In genomic region chr10:10811562-10811961, GRCh38 we compare ENCODE assay signal across 19 cellular contexts.
DNase-seq lines count a peak whose midpoint lies in the region; TF ChIP-seq lines count a peak whose summit lies in the region.
"Had no signal": no experiment of that assay in that cellular context is flagged by ENCODE, and none has a peak within 500 bp of the region (broad histone marks: within the 10 kb centered on the region; RNA-seq: fewer than 3 reads in every experiment).

No MANE protein-coding gene starts in this region.

- TF ChIP-seq CTCF in fibroblast of the aortic adventitia (IDR thresholded peaks at IDR 0.05; ENCODE audit: insufficient read depth, low read length), result no peak

- no peak overlapping the region for H3K4me3 ChIP-seq in fibroblast of the aortic adventitia (ENCODE audit: low read depth, low read length)
- H3K4me3 ChIP-seq in skeletal muscle cell (ENCODE audit: low read depth, low read length), result no peak overlapping the region
- H3K4me3 ChIP-seq: A549, HAP-1 had no signal

- DNase-seq in EL (peak; percentile 26), amniotic epithelial cell (ENCODE audit: low read depth) (peak; percentile 84), fibroblast of the aortic adventitia (ENCODE audit: low read depth) (peak; percentile 35), skeletal muscle cell (ENCODE audit: low read depth) (peak; percentile 66), NCI-H2107 (lab: John Stamatoyannopoulos, UW) (no peak), NCI-H524 (lab: John Stamatoyannopoulos, UW) (no peak), NCI-H82 treated with DMSO at 0.1 percent for 48 hours (lab: John Stamatoyannopoulos, UW; ENCODE audit: unreplicated experiment) (no peak)
- DNase-seq: 8988T; ACHN; C1 segment of cervical spinal cord; Calu3; CD4-positive, alpha-beta memory T cell; COR-L47; DMS53; DMS79 treated with DMSO at 0.1 percent for 48 hours; GOT3; HFFc6 had no signal

Comparison
In these comparisons a context has a peak if more than half of its experiments do, and no peak if none do; other contexts are left out.
1. DNase-seq: peak in EL (single experiment), amniotic epithelial cell (single experiment), fibroblast of the aortic adventitia (single experiment) and skeletal muscle cell (single experiment); none in NCI-H2107 (single experiment), NCI-H524 (0 of 2) and NCI-H82 treated with DMSO at 0.1 percent for 48 hours (single experiment).